ENCODE assay signal across 9 cellular contexts in genomic region chr2:68737717-68738116, GRCh38. TPM values are rescaled to one million over a fixed set of nuclear protein-coding genes. Genes with fewer than 3 reads are reported as not detected.
A peak's percentile ranks its signal among the peaks of the same experiment; 100 is the strongest.
DNase-seq lines count a peak whose midpoint lies in the region; ATAC-seq, FAIRE-seq and TF ChIP-seq lines count a peak whose summit lies in the region.
"Had no signal": no experiment of that assay in that cellular context is flagged by ENCODE, and none has a peak within 500 bp of the region (broad histone marks: within the 10 kb centered on the region; RNA-seq: fewer than 3 reads in every experiment).

No MANE protein-coding gene starts in this region.

- intact Hi-C loops in PC-3 (cut with micrococcal nuclease), result no loop called here

- TF ChIP-seq CTCF in DOHH2 (IDR thresholded peaks at IDR 0.05; ENCODE audit: low read depth, low read length, poor library complexity, severe bottlenecking) (no peak), PC-3 (conservative IDR thresholded peaks at IDR 0.05; ENCODE audit: low read depth, low read length) (no peak)

- H2AFZ ChIP-seq in PC-3 (ENCODE audit: low read length), result no peak overlapping the region

- BruUV-seq in PC-3 (replicated peaks; lab: Mats Ljungman, UMichigan), result no TSS peak

- H3K27me3 Mint-ChIP-seq in T-helper 1 cell treated with Interleukin-12 subunit alpha and Interleukin-12 subunit beta and Interleukin-4 antibody, amounts not matched to agents 30 μg/mL and 1 μg/mL, for 36 hours (ENCODE audit: low read depth), result no peaks in the 10 kb centered on the region
- H3K27me3 Mint-ChIP-seq: activated naive CD8-positive, alpha-beta T cell had no signal

- H3K4me3 ChIP-seq in DOHH2 (ENCODE audit: low read length) (peak overlapping the region; percentile 77), mononuclear cell (ENCODE audit: low read length) (peak overlapping the region; percentile 83), PC-3 (ENCODE audit: low read length) (no peak overlapping the region)

- ATAC-seq in GM21360 (IDR thresholded peaks at IDR 0.05; ENCODE audit: unreplicated experiment) (peak; percentile 41), PC-3 (no peak)

- H3K9me3 ChIP-seq in DOHH2 (ENCODE audit: control insufficient read depth, insufficient read depth, low read length) (no peaks in the 10 kb centered on the region), mononuclear cell (ENCODE audit: low read depth, low read length) (no peaks in the 10 kb centered on the region), PC-3 (ENCODE audit: low read length) (no peaks in the 10 kb centered on the region)

- peaks cover 46% of the 10 kb centered on the region for H3F3A ChIP-seq in DOHH2 (ENCODE audit: control insufficient read depth, insufficient read depth)
- H3F3A ChIP-seq in PC-3 (ENCODE audit: low read length, unreplicated experiment), result no peaks in the 10 kb centered on the region

- H3K4me1 Mint-ChIP-seq in T-helper 1 cell treated with Interleukin-12 subunit alpha and Interleukin-12 subunit beta and Interleukin-4 antibody, amounts not matched to agents 30 μg/mL and 1 μg/mL, for 36 hours (ENCODE audit: low read depth), result peaks cover 41% of the 10 kb centered on the region

- peaks cover 11% of the 10 kb centered on the region for H3K36me3 ChIP-seq in DOHH2 (ENCODE audit: control insufficient read depth, low read length)
- H3K36me3 ChIP-seq in PC-3 (ENCODE audit: low read depth, low read length), result no peaks in the 10 kb centered on the region

- peaks cover 70% of the 10 kb centered on the region for H3K79me2 ChIP-seq in DOHH2 (ENCODE audit: control insufficient read depth, low read length)
- H3K79me2 ChIP-seq in PC-3 (ENCODE audit: low read length), result no peaks in the 10 kb centered on the region

- no peak overlapping the region for H3K9ac ChIP-seq in PC-3 (ENCODE audit: low read length)

- peak overlapping the region; percentile 95 for H3K27ac ChIP-seq in DOHH2 (ENCODE audit: low read depth, low read length)
- H3K27ac ChIP-seq in PC-3 (ENCODE audit: low read length), result no peak overlapping the region

- CTCF ChIA-PET in PC-3 (lab: Charles Lee), result no interaction called here

- FAIRE-seq in frontal cortex (lab: Jason Lieb, UNC), result no peak

- H3K4me1 ChIP-seq in DOHH2 (ENCODE audit: control insufficient read depth, low read length) (peaks cover 91% of the 10 kb centered on the region), mononuclear cell (ENCODE audit: insufficient read depth, low read length) (peaks cover 84% of the 10 kb centered on the region), PC-3 (ENCODE audit: insufficient read depth, low read length) (no peaks in the 10 kb centered on the region)

- H3K9me2 ChIP-seq in DOHH2 (replicated peaks; ENCODE audit: control insufficient read depth, low read length) (no peaks in the 10 kb centered on the region), PC-3 (replicated peaks; ENCODE audit: low read length) (no peaks in the 10 kb centered on the region)

- H3K9me3 Mint-ChIP-seq in T-helper 1 cell treated with Interleukin-12 subunit alpha and Interleukin-12 subunit beta and Interleukin-4 antibody, amounts not matched to agents 30 μg/mL and 1 μg/mL, for 36 hours, result no peaks in the 10 kb centered on the region

- H3K27me3 ChIP-seq in DOHH2 (ENCODE audit: control insufficient read depth, low read length) (no peaks in the 10 kb centered on the region), mononuclear cell (ENCODE audit: insufficient read depth, low read length) (no peaks in the 10 kb centered on the region), PC-3 (ENCODE audit: low read length) (no peaks in the 10 kb centered on the region)

- no peaks in the 10 kb centered on the region for H4K20me1 ChIP-seq in DOHH2 (ENCODE audit: control insufficient read depth, insufficient read depth, low read depth, low read length)
- no peaks in the 10 kb centered on the region for H4K20me1 ChIP-seq in PC-3 (ENCODE audit: low read length)

- H3K4me3 Mint-ChIP-seq in T-helper 1 cell treated with Interleukin-12 subunit alpha and Interleukin-12 subunit beta and Interleukin-4 antibody, amounts not matched to agents 30 μg/mL and 1 μg/mL, for 36 hours, result no peak overlapping the region
- H3K4me3 Mint-ChIP-seq: activated naive CD8-positive, alpha-beta T cell had no signal

- peaks cover 35% of the 10 kb centered on the region for H3K36me3 Mint-ChIP-seq in T-helper 1 cell treated with Interleukin-12 subunit alpha and Interleukin-12 subunit beta and Interleukin-4 antibody, amounts not matched to agents 30 μg/mL and 1 μg/mL, for 36 hours (ENCODE audit: low read depth)

- DNase-seq in inferior parietal cortex (ENCODE audit: extremely low spot score) (no peak), NCI-H1048 (lab: John Stamatoyannopoulos, UW) (no peak), frontal cortex (ENCODE audit: low spot score in 2 of 2) (no peak), PC-3 (no peak)

- POLR2A ChIA-PET in PC-3 (lab: Charles Lee; ENCODE audit: unreplicated experiment), result no interaction called here

- H3K27ac Mint-ChIP-seq in T-helper 1 cell treated with Interleukin-12 subunit alpha and Interleukin-12 subunit beta and Interleukin-4 antibody, amounts not matched to agents 30 μg/mL and 1 μg/mL, for 36 hours, result peak overlapping the region; percentile 88
- H3K27ac Mint-ChIP-seq: activated naive CD8-positive, alpha-beta T cell had no signal

- H3K4me2 ChIP-seq in DOHH2 (ENCODE audit: low read length) (peak overlapping the region; percentile 84), PC-3 (ENCODE audit: low read length) (no peak overlapping the region)

RNA-seq across cellular contexts. Expression of gene ARHGAP25, which starts 3.1 kb away (rescaled TPM):
- total RNA-seq in mononuclear cell (28.2 TPM), frontal cortex (1.2 TPM), PC-3 (2014; rRNA removed) (not detected in 2 replicates)

Comparison
In these comparisons a context has a peak if more than half of its experiments do, and no peak if none do; other contexts are left out.
1. RNA of gene ARHGAP25, which starts 3.1 kb away (total RNA-seq): 28.2 TPM in mononuclear cell (single experiment); 1.2 TPM in frontal cortex (single experiment) and not detected in PC-3; every median in the first group is over 10 times any median in the second.